Comparison of ENCODE assay signal across 21 cellular contexts in the genomic region with DNA sequence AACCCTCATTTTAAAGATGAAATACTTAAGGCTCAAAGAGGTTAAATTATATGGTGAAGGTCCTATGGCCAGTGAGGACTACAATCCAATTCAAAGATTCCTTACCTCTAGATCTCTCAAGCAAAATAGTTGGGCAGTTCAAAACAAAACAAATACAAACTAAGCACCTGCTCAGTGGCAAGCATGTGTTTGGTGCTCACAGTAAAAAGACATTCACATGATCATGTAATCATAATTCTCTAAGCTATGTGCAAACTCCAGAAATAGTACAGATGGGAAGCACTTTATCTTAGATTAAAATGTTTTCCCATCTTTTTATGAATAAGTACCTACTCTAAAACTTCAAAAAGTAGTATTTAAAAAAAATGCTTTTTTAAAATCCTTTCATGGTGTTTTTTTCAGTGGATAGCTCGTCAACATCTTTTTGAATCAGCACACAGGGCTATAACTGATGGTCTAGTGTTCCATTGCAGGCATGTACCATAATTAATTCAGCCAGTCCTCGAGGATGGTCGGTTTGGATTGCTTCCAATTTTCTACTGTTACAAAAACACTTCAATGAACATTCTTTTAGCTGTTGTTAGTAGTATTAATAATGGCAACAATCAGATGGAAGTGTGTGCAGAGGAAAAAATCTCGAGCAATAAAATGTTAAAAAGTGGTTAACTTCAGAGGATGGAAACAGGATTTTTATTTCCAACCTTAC. TPM values are rescaled to one million over a fixed set of nuclear protein-coding genes. Genes with fewer than 3 reads are reported as not detected.
DNase-seq lines count a peak whose midpoint lies in the region; ATAC-seq, FAIRE-seq and TF ChIP-seq lines count a peak whose summit lies in the region.
"Had no signal": no experiment of that assay in that cellular context is flagged by ENCODE, and none has a peak within 500 bp of the region (broad histone marks: within the 10 kb centered on the region; RNA-seq: fewer than 3 reads in every experiment).

No MANE protein-coding gene starts in this region.

- no peak for TF ChIP-seq POLR2A in GM12892 (IDR thresholded peaks at IDR 0.05; ENCODE audit: low read depth, low read length)

- H3K4me3 ChIP-seq in AG10803 (ENCODE audit: low read length) = no peak overlapping the region
- H3K4me3 ChIP-seq: coronary artery, prostate gland, vagina had no signal

- TF ChIP-seq CTCF in AG10803 (conservative IDR thresholded peaks at IDR 0.05; ENCODE audit: low read length) (no peak), brain (conservative IDR thresholded peaks at IDR 0.05) (no peak)

- no peaks in the 10 kb centered on the region for H3K27me3 Mint-ChIP-seq in brain
- no peaks in the 10 kb centered on the region for H3K27me3 Mint-ChIP-seq in activated CD8-positive, alpha-beta T cell treated with anti-CD3 and anti-CD28 coated beads, Interleukin-2, amount 10 ng/mL, durations not matched to agents 7 days and 5 days (ENCODE audit: low read depth)
- no peaks in the 10 kb centered on the region for H3K27me3 Mint-ChIP-seq in activated naive CD4-positive, alpha-beta T cell treated with anti-CD3 and anti-CD28 coated beads, Interleukin-2, amount 10 ng/mL, durations not matched to agents 7 days and 5 days

- FAIRE-seq in GM12892 (lab: Jason Lieb, UNC) = peak; percentile 17

- peak overlapping the region in 2 of 5 experiments; percentile 53 to 58 for H3K4me3 Mint-ChIP-seq in brain
- H3K4me3 Mint-ChIP-seq in activated CD8-positive, alpha-beta T cell treated with anti-CD3 and anti-CD28 coated beads, Interleukin-2, amount 10 ng/mL, durations not matched to agents 7 days and 5 days = no peak overlapping the region
- H3K4me3 Mint-ChIP-seq in activated naive CD4-positive, alpha-beta T cell treated with anti-CD3 and anti-CD28 coated beads, Interleukin-2, amount 10 ng/mL, durations not matched to agents 7 days and 5 days = no peak overlapping the region
- H3K4me3 Mint-ChIP-seq: nephron had no signal

- H3K4me1 Mint-ChIP-seq in brain = peaks cover 33% of the 10 kb centered on the region
- H3K4me1 Mint-ChIP-seq in activated CD8-positive, alpha-beta T cell treated with anti-CD3 and anti-CD28 coated beads, Interleukin-2, amount 10 ng/mL, durations not matched to agents 7 days and 5 days (ENCODE audit: low read depth) = no peaks in the 10 kb centered on the region
- no peaks in the 10 kb centered on the region for H3K4me1 Mint-ChIP-seq in activated naive CD4-positive, alpha-beta T cell treated with anti-CD3 and anti-CD28 coated beads, Interleukin-2, amount 10 ng/mL, durations not matched to agents 7 days and 5 days

- DNase-seq in AG10803 (ENCODE audit: low read depth) = peak; percentile 7
- no peak for DNase-seq in GM12892 (ENCODE audit: insufficient read length)
- peak; percentile 6 for DNase-seq in NCI-H510A (lab: John Stamatoyannopoulos, UW)
- DNase-seq in activated CD8-positive, alpha-beta T cell treated with anti-CD3 and anti-CD28 coated beads, Interleukin-2, amount 10 ng/mL, durations not matched to agents 7 days and 5 days = no peak
- no peak for DNase-seq in OCI-M1 (lab: John Stamatoyannopoulos, UW)
- no peak for DNase-seq in activated naive CD4-positive, alpha-beta T cell treated with anti-CD3 and anti-CD28 coated beads, Interleukin-2, amount 10 ng/mL, durations not matched to agents 7 days and 5 days
- DNase-seq: activated CD4-positive, alpha-beta T cell treated with anti-CD3 and anti-CD28 coated beads for 4 hours; activated gamma-delta T cell treated with Interleukin-2 at 50 U/mL for 16 hours; aorta; hypothalamus; KBM-7; NCI-H1048; NCI-H82; stimulated activated CD8-positive, alpha-beta memory T cell treated with anti-CD3 and anti-CD28 coated beads, Interleukin-4, amount 100 ng/mL, for 48 hours had no signal

- ATAC-seq in HG03354 (IDR thresholded peaks at IDR 0.05; ENCODE audit: poor library complexity, severe bottlenecking, unreplicated experiment) = no peak
- no peak for ATAC-seq in activated CD8-positive, alpha-beta T cell treated with anti-CD3 and anti-CD28 coated beads, Interleukin-2, amount 10 ng/mL, durations not matched to agents 7 days and 5 days
- ATAC-seq: HCT116 had no signal

- peaks cover 44% of the 10 kb centered on the region for H3K36me3 Mint-ChIP-seq in brain
- peaks cover 13% of the 10 kb centered on the region for H3K36me3 Mint-ChIP-seq in activated CD8-positive, alpha-beta T cell treated with anti-CD3 and anti-CD28 coated beads, Interleukin-2, amount 10 ng/mL, durations not matched to agents 7 days and 5 days (ENCODE audit: low read depth)
- peaks cover 14% of the 10 kb centered on the region for H3K36me3 Mint-ChIP-seq in activated naive CD4-positive, alpha-beta T cell treated with anti-CD3 and anti-CD28 coated beads, Interleukin-2, amount 10 ng/mL, durations not matched to agents 7 days and 5 days

- peaks cover 3 to 16% (median 6%) of the 10 kb centered on the region in 5 experiments for H3K9me3 Mint-ChIP-seq in brain
- no peaks in the 10 kb centered on the region for H3K9me3 Mint-ChIP-seq in activated CD8-positive, alpha-beta T cell treated with anti-CD3 and anti-CD28 coated beads, Interleukin-2, amount 10 ng/mL, durations not matched to agents 7 days and 5 days (ENCODE audit: insufficient read depth)
- H3K9me3 Mint-ChIP-seq in activated naive CD4-positive, alpha-beta T cell treated with anti-CD3 and anti-CD28 coated beads, Interleukin-2, amount 10 ng/mL, durations not matched to agents 7 days and 5 days = peaks cover 2% of the 10 kb centered on the region

- POLR2A ChIA-PET in activated CD8-positive, alpha-beta T cell treated with anti-CD3 and anti-CD28 coated beads, Interleukin-2, amount 10 ng/mL, durations not matched to agents 7 days and 5 days (lab: Charles Lee) = no interaction called here

- CTCF ChIA-PET in activated CD8-positive, alpha-beta T cell treated with anti-CD3 and anti-CD28 coated beads, Interleukin-2, amount 10 ng/mL, durations not matched to agents 7 days and 5 days (lab: Charles Lee) = interaction anchor here (0.9 kb wide), 1 partner anchor 677 kb away, joined by 3 read pairs; no protein-coding TSS in a partner anchor
- CTCF ChIA-PET in activated naive CD4-positive, alpha-beta T cell treated with anti-CD3 and anti-CD28 coated beads, Interleukin-2, amount 10 ng/mL, durations not matched to agents 7 days and 5 days (lab: Charles Lee) = no interaction called here

- peak overlapping the region in 4 of 5 experiments; percentile 6 to 88 (median 54) for H3K27ac Mint-ChIP-seq in brain
- H3K27ac Mint-ChIP-seq in activated CD8-positive, alpha-beta T cell treated with anti-CD3 and anti-CD28 coated beads, Interleukin-2, amount 10 ng/mL, durations not matched to agents 7 days and 5 days = no peak overlapping the region
- H3K27ac Mint-ChIP-seq in activated naive CD4-positive, alpha-beta T cell treated with anti-CD3 and anti-CD28 coated beads, Interleukin-2, amount 10 ng/mL, durations not matched to agents 7 days and 5 days = no peak overlapping the region
- H3K27ac Mint-ChIP-seq: nephron had no signal

RNA-seq across cellular contexts. Expression of a gene that starts 58.4 kb away (rescaled TPM):
- 90.2 TPM for polyA plus RNA-seq in GM12892 (2012; ENCODE audit: missing spikeins)
- 96.1 TPM for polyA plus RNA-seq in brain (ENCODE audit: insufficient read depth, low read depth, low replicate concordance)
- total RNA-seq in activated CD8-positive, alpha-beta T cell treated with anti-CD3 and anti-CD28 coated beads, Interleukin-2, amount 10 ng/mL, durations not matched to agents 7 days and 5 days = 10 to 100 TPM; 60.1 to 62.5 TPM

Comparison
In these comparisons a context has a peak if more than half of its experiments do, and no peak if none do; other contexts are left out.
1. DNase-seq: peak in AG10803 (single experiment) and NCI-H510A (single experiment); none in GM12892 (single experiment), activated CD8-positive, alpha-beta T cell treated with anti-CD3 and anti-CD28 coated beads, Interleukin-2, amount 10 ng/mL, durations not matched to agents 7 days and 5 days (single experiment), OCI-M1 (single experiment) and activated naive CD4-positive, alpha-beta T cell treated with anti-CD3 and anti-CD28 coated beads, Interleukin-2, amount 10 ng/mL, durations not matched to agents 7 days and 5 days (single experiment).
2. H3K27ac Mint-ChIP-seq: peak in brain (4 of 5); none in activated CD8-positive, alpha-beta T cell treated with anti-CD3 and anti-CD28 coated beads, Interleukin-2, amount 10 ng/mL, durations not matched to agents 7 days and 5 days (single experiment) and activated naive CD4-positive, alpha-beta T cell treated with anti-CD3 and anti-CD28 coated beads, Interleukin-2, amount 10 ng/mL, durations not matched to agents 7 days and 5 days (single experiment).